Comparison of ENCODE assay signal across 13 cellular contexts in the genomic region with DNA sequence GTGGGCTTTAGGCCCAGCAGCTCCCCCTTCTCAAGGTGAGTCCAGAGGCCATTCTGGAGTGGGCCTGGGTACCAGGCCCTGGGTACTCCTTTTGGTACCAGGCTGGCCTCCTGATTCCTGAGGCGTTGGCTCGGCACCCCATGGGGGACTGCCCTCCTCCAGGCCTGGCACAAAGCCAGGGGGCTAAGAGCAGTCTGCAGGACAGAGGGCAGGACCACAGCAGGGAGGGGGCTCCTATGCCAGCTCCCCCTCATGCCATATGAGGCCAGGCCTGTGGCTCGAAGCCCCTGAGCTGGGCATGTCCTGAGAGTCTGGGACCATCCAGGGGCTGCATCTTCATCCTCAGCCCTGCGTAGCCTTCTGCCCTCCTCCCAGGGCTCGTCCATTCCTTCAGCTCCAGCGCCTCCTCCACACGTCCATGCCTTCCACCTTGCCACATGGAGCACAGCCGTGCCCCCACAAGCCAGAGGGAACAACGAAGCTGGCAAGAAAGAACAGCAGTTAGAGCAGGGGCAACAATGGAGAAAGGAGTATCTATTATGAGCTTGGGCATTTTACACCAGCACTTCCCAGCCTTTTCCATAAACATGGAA. TPM values are rescaled to one million over a fixed set of nuclear protein-coding genes. Genes with fewer than 3 reads are reported as not detected.
DNase-seq lines count a peak whose midpoint lies in the region; ATAC-seq and TF ChIP-seq lines count a peak whose summit lies in the region.
"Had no signal": no experiment of that assay in that cellular context is flagged by ENCODE, and none has a peak within 500 bp of the region (broad histone marks: within the 10 kb centered on the region; RNA-seq: fewer than 3 reads in every experiment).

No MANE protein-coding gene starts in this region.

- H3K79me2 ChIP-seq in ACC112 (ENCODE audit: control insufficient read depth, insufficient read depth, low read length, unreplicated experiment) (peaks cover 29% of the 10 kb centered on the region), neural progenitor cell (ENCODE audit: low read depth) (peaks cover 21% of the 10 kb centered on the region)

- H3K27ac Mint-ChIP-seq in WTC11 (no peak overlapping the region), neural progenitor cell (no peak overlapping the region)

- no peak overlapping the region for H3K9ac ChIP-seq in rectal smooth muscle tissue (ENCODE audit: low read length)
- H3K9ac ChIP-seq in neural progenitor cell: no peak overlapping the region

- no peaks in the 10 kb centered on the region for H3K9me3 ChIP-seq in neural progenitor cell (ENCODE audit: low read depth)

- H3F3A ChIP-seq in neural progenitor cell (ENCODE audit: low read depth): no peaks in the 10 kb centered on the region

- POLR2A ChIA-PET in WTC11 (lab: Charles Lee): interaction anchor here (1.1 kb wide), 2 partner anchors 15 to 18 kb away, joined by 3 read pairs; no protein-coding TSS in a partner anchor

- H3K27me3 Mint-ChIP-seq in WTC11 (ENCODE audit: low read depth): peaks cover 19% of the 10 kb centered on the region
- H3K27me3 Mint-ChIP-seq in neural progenitor cell (ENCODE audit: insufficient read depth, low read depth): peaks cover 44% of the 10 kb centered on the region

- H3K4me3 Mint-ChIP-seq in WTC11 (peak overlapping the region; percentile 90; the same call in 1 of the 2 replicates), neural progenitor cell (no peak overlapping the region)

- H2AFZ ChIP-seq in ACC112 (ENCODE audit: low read length, unreplicated experiment) (no peak overlapping the region), neural progenitor cell (replicated peaks) (no peak overlapping the region)

- H3K4me1 Mint-ChIP-seq in WTC11: peaks cover 35% of the 10 kb centered on the region
- peaks cover 23% of the 10 kb centered on the region for H3K4me1 Mint-ChIP-seq in neural progenitor cell

- H3K27ac ChIP-seq in ACC112 (ENCODE audit: low read depth, low read length): peak overlapping the region; percentile 31; the same call in 1 of the 2 replicates
- H3K27ac ChIP-seq in rectal smooth muscle tissue (ENCODE audit: low read depth, low read length): peak overlapping the region; percentile 98
- H3K27ac ChIP-seq in neural progenitor cell: no peak overlapping the region

- H4K20me1 ChIP-seq in neural progenitor cell (ENCODE audit: low read depth): peaks cover 17% of the 10 kb centered on the region

- H3K36me3 Mint-ChIP-seq in WTC11 (peaks cover 23% of the 10 kb centered on the region), neural progenitor cell (no peaks in the 10 kb centered on the region)

- no peak overlapping the region for H3K4me2 ChIP-seq in neural progenitor cell

- DNase-seq in WTC11 (ENCODE audit: low spot score) (no peak), fibroblast of mammary gland (ENCODE audit: low read depth) (no peak), neural progenitor cell (ENCODE audit: low spot score) (no peak), NCI-H2081 (lab: John Stamatoyannopoulos, UW) (no peak), NCI-H524 treated with DMSO at 0.1 percent for 48 hours (lab: John Stamatoyannopoulos, UW) (no peak), A172 (ENCODE audit: low spot score) (no peak)
- DNase-seq: amygdala, NCI-H187 had no signal

- H3K27me3 ChIP-seq in ACC112 (ENCODE audit: insufficient read depth, low read length) (no peaks in the 10 kb centered on the region), rectal smooth muscle tissue (ENCODE audit: control insufficient read depth, insufficient read depth, low read length) (no peaks in the 10 kb centered on the region), neural progenitor cell (peaks cover 32% of the 10 kb centered on the region)

- TF ChIP-seq CTCF in WTC11 (IDR thresholded peaks at IDR 0.05) (no peak), fibroblast of mammary gland (conservative IDR thresholded peaks at IDR 0.05; ENCODE audit: control insufficient read depth, insufficient read depth, low read depth, low read length) (no peak), neural progenitor cell (IDR thresholded peaks at IDR 0.05) (no peak)

- ATAC-seq in WTC11: no peak
- ATAC-seq: left lobe of liver had no signal

- CTCF ChIA-PET in WTC11 (lab: Charles Lee): interaction anchor here (0.8 to 6.8 kb wide), 5 partner anchors 16 to 47 kb away, joined by 3 to 69 read pairs (median 3); no protein-coding TSS in a partner anchor

- peaks cover 37% of the 10 kb centered on the region for H3K4me1 ChIP-seq in ACC112 (ENCODE audit: control insufficient read depth, insufficient read depth, low read length, unreplicated experiment)
- peaks cover 39% of the 10 kb centered on the region for H3K4me1 ChIP-seq in rectal smooth muscle tissue (ENCODE audit: control insufficient read depth, insufficient read depth, low read length)
- peaks cover 14% of the 10 kb centered on the region for H3K4me1 ChIP-seq in neural progenitor cell

- H3K9me3 Mint-ChIP-seq in WTC11: no peaks in the 10 kb centered on the region
- H3K9me3 Mint-ChIP-seq in neural progenitor cell: no peaks in the 10 kb centered on the region

- H3K4me3 ChIP-seq in ACC112 (ENCODE audit: low read depth, low read length) (peak overlapping the region; percentile 90), fibroblast of mammary gland (ENCODE audit: control insufficient read depth, low read depth, low read length) (peak overlapping the region; percentile 96), rectal smooth muscle tissue (ENCODE audit: low read length) (peak overlapping the region; percentile 60), neural progenitor cell (no peak overlapping the region)

- H3K36me3 ChIP-seq in ACC112 (ENCODE audit: insufficient read depth, low read length) (no peaks in the 10 kb centered on the region), rectal smooth muscle tissue (ENCODE audit: control insufficient read depth, insufficient read depth, low read length) (peaks cover 7% of the 10 kb centered on the region), neural progenitor cell (no peaks in the 10 kb centered on the region)

TF ChIP-seq in WTC11, 78 proteins besides CTCF, POLR2A, EP300 and RAD21:
- TF ChIP-seq, protein P1, sequence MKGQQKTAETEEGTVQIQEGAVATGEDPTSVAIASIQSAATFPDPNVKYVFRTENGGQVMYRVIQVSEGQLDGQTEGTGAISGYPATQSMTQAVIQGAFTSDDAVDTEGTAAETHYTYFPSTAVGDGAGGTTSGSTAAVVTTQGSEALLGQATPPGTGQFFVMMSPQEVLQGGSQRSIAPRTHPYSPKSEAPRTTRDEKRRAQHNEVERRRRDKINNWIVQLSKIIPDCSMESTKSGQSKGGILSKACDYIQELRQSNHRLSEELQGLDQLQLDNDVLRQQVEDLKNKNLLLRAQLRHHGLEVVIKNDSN (CRISPR knock-in tag; IDR thresholded peaks at IDR 0.05): no peak
- no peak for TF ChIP-seq NFYB (CRISPR knock-in tag; conservative IDR thresholded peaks at IDR 0.05; ENCODE audit: low read depth)

RNA-seq across cellular contexts. Expression of a gene that starts 3.2 kb away (rescaled TPM):
- 53.9 to 95.1 TPM (median 59.7 TPM) in 3 replicates for total RNA-seq in WTC11 (2021)
- 1.9 and 11.8 TPM in 2 replicates for total RNA-seq in neural progenitor cell (ENCODE audit: low replicate concordance)
- 96.2 and 133 TPM in 2 replicates for total RNA-seq in A172 (2014; rRNA removed; shearing (Covaris generic))

RNA-seq across cellular contexts. Expression of a gene that starts 41.1 kb away (rescaled TPM):
- 10.7 to 15.4 TPM (median 14.3 TPM) in 3 replicates for total RNA-seq in WTC11 (2021)
- 2.5 and 4.1 TPM in 2 replicates for total RNA-seq in neural progenitor cell (ENCODE audit: low replicate concordance)
- total RNA-seq in A172 (2014; rRNA removed; shearing (Covaris generic)): 573 and 611 TPM in 2 replicates

RNA-seq across cellular contexts. Expression of a gene that starts 44.3 kb away (rescaled TPM):
- total RNA-seq in WTC11 (2021) (0.34 to 0.50 TPM (median 0.44 TPM) in 3 replicates), neural progenitor cell (ENCODE audit: low replicate concordance) (0.43 and 1.3 TPM in 2 replicates)
- not detected in 2 replicates for total RNA-seq in A172 (2014; rRNA removed; shearing (Covaris generic))
- total RNA-seq: HT1080, left lobe of liver, renal cortical epithelial cell had no signal

Comparison
In these comparisons a context has a peak if more than half of its experiments do, and no peak if none do; other contexts are left out.
1. RNA of a gene that starts 41.1 kb away (total RNA-seq): 573 to 611 TPM in A172; 10.7 to 15.4 TPM in WTC11 and 2.5 to 4.1 TPM in neural progenitor cell; every median in the first group is over 10 times any median in the second.